Comparison of ENCODE assay signal across 26 cellular contexts in the genomic region with DNA sequence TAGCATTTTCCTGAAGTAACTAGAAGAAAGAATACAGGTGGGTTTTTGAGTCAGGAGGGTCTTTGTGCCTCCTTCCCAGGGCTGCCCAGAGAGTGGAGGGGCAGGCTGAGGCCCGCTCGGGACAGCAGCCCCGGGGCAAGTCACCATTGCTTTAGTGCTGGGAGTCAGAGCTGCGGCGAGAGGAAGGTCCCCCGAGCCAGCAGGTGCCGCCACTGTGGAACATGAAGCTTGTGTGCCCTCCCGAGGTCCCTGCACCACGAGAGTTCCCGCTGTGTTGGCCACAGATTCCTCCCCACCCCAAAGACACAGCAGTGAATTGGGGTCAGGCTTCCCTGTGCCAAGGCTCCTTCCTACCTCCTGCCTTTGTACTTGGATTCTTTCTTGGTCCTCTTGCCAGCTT. TPM values are rescaled to one million over a fixed set of nuclear protein-coding genes. Genes with fewer than 3 reads are reported as not detected.
DNase-seq lines count a peak whose midpoint lies in the region; ATAC-seq and TF ChIP-seq lines count a peak whose summit lies in the region.
"Had no signal": no experiment of that assay in that cellular context is flagged by ENCODE, and none has a peak within 500 bp of the region (broad histone marks: within the 10 kb centered on the region; RNA-seq: fewer than 3 reads in every experiment).

No MANE protein-coding gene starts in this region.

- intact Hi-C loops in dorsolateral prefrontal cortex (cut with DNase I), result no loop called here

- peaks cover 11% of the 10 kb centered on the region for H3K79me2 ChIP-seq in osteoblast (ENCODE audit: insufficient read depth, low read length)

- H3K27me3 ChIP-seq in dorsolateral prefrontal cortex (no peaks in the 10 kb centered on the region), osteoblast (ENCODE audit: insufficient read depth, low read length) (no peaks in the 10 kb centered on the region)
- H3K27me3 ChIP-seq: pancreas had no signal

- peak overlapping the region; percentile 83 for H3K4me2 ChIP-seq in osteoblast (ENCODE audit: insufficient read depth, low read length)

- H3K36me3 ChIP-seq in osteoblast (ENCODE audit: insufficient read depth, low read length), result peaks cover 24% of the 10 kb centered on the region

- peak overlapping the region; percentile 32 for H3K27ac Mint-ChIP-seq in stimulated activated naive CD8-positive, alpha-beta T cell treated with anti-CD3 and anti-CD28 coated beads, Interleukin-15, Interleukin-2, amounts not matched to agents 100 ng/mL and 50 ng/mL, for 24 hours
- no peak overlapping the region for H3K27ac Mint-ChIP-seq in stimulated activated naive CD8-positive, alpha-beta T cell treated with anti-CD3 and anti-CD28 coated beads, Interleukin-15, amount 100 ng/mL, for 72 hours
- H3K27ac Mint-ChIP-seq: activated naive CD8-positive, alpha-beta T cell treated with anti-CD3 and anti-CD28 coated beads, Interleukin-2, amount 50 U/mL, for 24 hours; IgD-negative memory B cell; T-helper 1 cell treated with Interleukin-12 subunit alpha and Interleukin-12 subunit beta and Interleukin-4 antibody, amounts not matched to agents 30 μg/mL and 1 μg/mL, for 36 hours had no signal

- no peak for TF ChIP-seq CTCF in dorsolateral prefrontal cortex (IDR thresholded peaks at IDR 0.05 in 54 of 56, conservative IDR thresholded peaks at IDR 0.05 in 2 of 56; ENCODE audit: low read depth in 1 of 56, partially characterized antibody in 56 of 56)
- no peak for TF ChIP-seq CTCF in osteoblast (IDR thresholded peaks at IDR 0.05; ENCODE audit: extremely low read depth, low read depth, low read length)

- no peak overlapping the region for H2AFZ ChIP-seq in osteoblast (ENCODE audit: low read length)

- peaks cover 63% of the 10 kb centered on the region for H3K36me3 Mint-ChIP-seq in stimulated activated naive CD8-positive, alpha-beta T cell treated with anti-CD3 and anti-CD28 coated beads, Interleukin-15, Interleukin-2, amounts not matched to agents 100 ng/mL and 50 ng/mL, for 24 hours (ENCODE audit: low read depth)
- H3K36me3 Mint-ChIP-seq: IgD-negative memory B cell, natural killer cell had no signal

- no peak for ATAC-seq in stimulated activated naive CD8-positive, alpha-beta T cell treated with anti-CD3 and anti-CD28 coated beads, Interleukin-15, amount 100 ng/mL, for 72 hours
- no peak for ATAC-seq in GM21576 (IDR thresholded peaks at IDR 0.05; ENCODE audit: unreplicated experiment)
- ATAC-seq: activated naive CD8-positive, alpha-beta T cell treated with anti-CD3 and anti-CD28 coated beads, Interleukin-2, amount 50 U/mL, for 24 hours; natural killer cell; pancreas had no signal

- peaks cover 15% of the 10 kb centered on the region for H3K4me1 ChIP-seq in osteoblast (ENCODE audit: insufficient read depth, low read length)
- H3K4me1 ChIP-seq: pancreas had no signal

- no peaks in the 10 kb centered on the region for H3K9me3 Mint-ChIP-seq in stimulated activated naive CD8-positive, alpha-beta T cell treated with anti-CD3 and anti-CD28 coated beads, Interleukin-15, Interleukin-2, amounts not matched to agents 100 ng/mL and 50 ng/mL, for 24 hours
- H3K9me3 Mint-ChIP-seq in stimulated activated naive CD8-positive, alpha-beta T cell treated with anti-CD3 and anti-CD28 coated beads, Interleukin-15, amount 100 ng/mL, for 72 hours, result no peaks in the 10 kb centered on the region
- H3K9me3 Mint-ChIP-seq: activated naive CD8-positive, alpha-beta T cell treated with anti-CD3 and anti-CD28 coated beads, Interleukin-2, amount 50 U/mL, for 24 hours; IgD-negative memory B cell; natural killer cell; T-helper 1 cell treated with Interleukin-12 subunit alpha and Interleukin-12 subunit beta and Interleukin-4 antibody, amounts not matched to agents 30 μg/mL and 1 μg/mL, for 36 hours had no signal

- H4K20me1 ChIP-seq in osteoblast (ENCODE audit: insufficient read depth, low read length), result no peaks in the 10 kb centered on the region

- no peaks in the 10 kb centered on the region for H3K4me1 Mint-ChIP-seq in stimulated activated naive CD8-positive, alpha-beta T cell treated with anti-CD3 and anti-CD28 coated beads, Interleukin-15, Interleukin-2, amounts not matched to agents 100 ng/mL and 50 ng/mL, for 24 hours (ENCODE audit: low read depth)
- peaks cover 6% of the 10 kb centered on the region for H3K4me1 Mint-ChIP-seq in stimulated activated naive CD8-positive, alpha-beta T cell treated with anti-CD3 and anti-CD28 coated beads, Interleukin-15, amount 100 ng/mL, for 72 hours
- H3K4me1 Mint-ChIP-seq: activated naive CD8-positive, alpha-beta T cell treated with anti-CD3 and anti-CD28 coated beads, Interleukin-2, amount 50 U/mL, for 24 hours had no signal

- no peaks in the 10 kb centered on the region for H3K9me3 ChIP-seq in osteoblast (ENCODE audit: low read depth, low read length)
- H3K9me3 ChIP-seq: pancreas had no signal

- no peak overlapping the region for H3K4me3 Mint-ChIP-seq in stimulated activated naive CD8-positive, alpha-beta T cell treated with anti-CD3 and anti-CD28 coated beads, Interleukin-15, Interleukin-2, amounts not matched to agents 100 ng/mL and 50 ng/mL, for 24 hours
- H3K4me3 Mint-ChIP-seq in stimulated activated naive CD8-positive, alpha-beta T cell treated with anti-CD3 and anti-CD28 coated beads, Interleukin-15, amount 100 ng/mL, for 72 hours, result no peak overlapping the region
- H3K4me3 Mint-ChIP-seq: activated naive CD8-positive, alpha-beta T cell treated with anti-CD3 and anti-CD28 coated beads, Interleukin-2, amount 50 U/mL, for 24 hours; IgD-negative memory B cell; natural killer cell; T-helper 1 cell treated with Interleukin-12 subunit alpha and Interleukin-12 subunit beta and Interleukin-4 antibody, amounts not matched to agents 30 μg/mL and 1 μg/mL, for 36 hours had no signal

- no peaks in the 10 kb centered on the region for H3K27me3 Mint-ChIP-seq in stimulated activated naive CD8-positive, alpha-beta T cell treated with anti-CD3 and anti-CD28 coated beads, Interleukin-15, Interleukin-2, amounts not matched to agents 100 ng/mL and 50 ng/mL, for 24 hours
- no peaks in the 10 kb centered on the region for H3K27me3 Mint-ChIP-seq in stimulated activated naive CD8-positive, alpha-beta T cell treated with anti-CD3 and anti-CD28 coated beads, Interleukin-15, amount 100 ng/mL, for 72 hours
- H3K27me3 Mint-ChIP-seq: activated naive CD8-positive, alpha-beta T cell treated with anti-CD3 and anti-CD28 coated beads, Interleukin-2, amount 50 U/mL, for 24 hours; IgD-negative memory B cell had no signal

- H3K27ac ChIP-seq in dorsolateral prefrontal cortex (peak overlapping the region in 52 of 59 donors; percentile 4 to 81 (median 56)), osteoblast (ENCODE audit: low read depth, low read length) (peak overlapping the region; percentile 71)
- H3K27ac ChIP-seq: pancreas, RWPE1, SK-N-MC had no signal

- no peak for DNase-seq in stimulated activated naive CD8-positive, alpha-beta T cell treated with anti-CD3 and anti-CD28 coated beads, Interleukin-15, amount 100 ng/mL, for 72 hours
- DNase-seq in dorsolateral prefrontal cortex, result no peak
- DNase-seq in osteoblast (ENCODE audit: insufficient read length, low spot score, missing footprints), result no peak
- no peak for DNase-seq in NCI-H1694 treated with DMSO at 0.1 percent for 48 hours (lab: John Stamatoyannopoulos, UW)
- no peak for DNase-seq in NCI-H187 (lab: John Stamatoyannopoulos, UW)
- DNase-seq: activated CD4-positive, alpha-beta T cell treated with anti-CD3 and anti-CD28 coated beads, Interleukin-2, amount 50 U/mL, for 48 hours; activated effector memory CD4-positive, alpha-beta T cell treated with anti-CD3 and anti-CD28 coated beads, Interleukin-2, amount 50 U/mL, for 16 hours; activated naive CD8-positive, alpha-beta T cell treated with anti-CD3 and anti-CD28 coated beads, Interleukin-2, amount 50 U/mL, for 24 hours; activated T-cell treated with anti-CD3 and anti-CD28 coated beads for 4 hours; cerebellar nuclear complex; DMS79 treated with DMSO at 0.1 percent for 48 hours; erythroblast; HCEC 1CT; natural killer cell; NCI-H1092 treated with DMSO at 0.1 percent for 48 hours; NCI-H2081; NCI-H345; NCI-H748 treated with DMSO at 0.1 percent for 48 hours; pancreas had no signal

- H3K4me3 ChIP-seq in dorsolateral prefrontal cortex (peak overlapping the region in 9 of 59 donors; percentile 1 to 24 (median 7)), osteoblast (ENCODE audit: insufficient read depth, low read length) (no peak overlapping the region)
- H3K4me3 ChIP-seq: pancreas, SK-N-MC had no signal

RNA-seq across cellular contexts. Expression of a gene that starts 50.9 kb away (rescaled TPM):
- total RNA-seq in dorsolateral prefrontal cortex, result 10 to 100 TPM in 32 of 120 experiments, 1 to 10 TPM in 88; 1.6 to 21.5 (median 7.5) TPM
- 0.36 TPM in 1 of 2 replicates, not detected in the other for total RNA-seq in osteoblast
- total RNA-seq: natural killer cell, urinary bladder had no signal
